Comparison of ENCODE assay signal across 25 cellular contexts in genomic region chr7:143250199-143250598, GRCh38. TPM values are rescaled to one million over a fixed set of nuclear protein-coding genes. Genes with fewer than 3 reads are reported as not detected.
DNase-seq lines count a peak whose midpoint lies in the region; ATAC-seq and TF ChIP-seq lines count a peak whose summit lies in the region.
"Had no signal": no experiment of that assay in that cellular context is flagged by ENCODE, and none has a peak within 500 bp of the region (broad histone marks: within the 10 kb centered on the region; RNA-seq: fewer than 3 reads in every experiment).

No MANE protein-coding gene starts in this region.

- H3K4me1 ChIP-seq in HEK293 (ENCODE audit: control insufficient read depth, insufficient read depth, low read length) (no peaks in the 10 kb centered on the region), tibial artery (no peaks in the 10 kb centered on the region), GM23248 (ENCODE audit: insufficient read depth) (0 out of 2 replicates have a peak, but pooled peaks cover 3% of the 10 kb centered on the region)
- H3K4me1 ChIP-seq: adrenal gland, sigmoid colon had no signal

- H3K4me3 ChIP-seq in HEK293 (ENCODE audit: low read depth, low read length) (no peak overlapping the region), tibial artery (no peak overlapping the region), GM23248 (no peak overlapping the region)
- H3K4me3 ChIP-seq: adrenal gland, colonic mucosa, GM12878, sigmoid colon had no signal

- TF ChIP-seq CTCF in HEK293 (tag by site-specific recombination; IDR thresholded peaks at IDR 0.05) (no peak), natural killer cell (IDR thresholded peaks at IDR 0.05) (no peak), tibial artery (IDR thresholded peaks at IDR 0.05) (no peak)

- H3K9me3 ChIP-seq in HEK293 (ENCODE audit: control insufficient read depth, insufficient read depth, low read depth, low read length): no peaks in the 10 kb centered on the region
- H3K9me3 ChIP-seq in tibial artery: no peaks in the 10 kb centered on the region
- H3K9me3 ChIP-seq in GM23248 (ENCODE audit: low read depth): no peaks in the 10 kb centered on the region
- H3K9me3 ChIP-seq: adrenal gland, colonic mucosa had no signal

- no peak overlapping the region for H3K27ac ChIP-seq in HEK293 (ENCODE audit: extremely low read depth, low read depth, low read length)
- no peak overlapping the region for H3K27ac ChIP-seq in tibial artery
- H3K27ac ChIP-seq in GM23248: no peak overlapping the region
- H3K27ac ChIP-seq: adrenal gland, brain microvascular endothelial cell, colonic mucosa, KMS-11, sigmoid colon had no signal

- peaks cover 3% of the 10 kb centered on the region; the same call in 1 of the 2 replicates for H3F3A ChIP-seq in GM23248 (ENCODE audit: insufficient read depth)

- H3K4me3 Mint-ChIP-seq in activated T-cell treated with anti-CD3 and anti-CD28 coated beads, Interleukin-2, amount 50 U/mL, for 24 hours: no peak overlapping the region
- no peak overlapping the region for H3K4me3 Mint-ChIP-seq in activated T-helper 1 cell treated with anti-CD3 and anti-CD28 coated beads, Interleukin-12 subunit alpha, Interleukin-12 subunit beta, Interleukin-2, Interleukin-4 antibody, amounts not matched to agents 30 ng/mL and 10 ng/mL and 1 ng/mL, durations not matched to agents 14 hours and 24 hours and 36 hours
- peak overlapping the region; percentile 35 for H3K4me3 Mint-ChIP-seq in natural killer cell
- H3K4me3 Mint-ChIP-seq: CD14-positive monocyte, neural crest cell had no signal

- H3K36me3 ChIP-seq in HEK293 (ENCODE audit: control insufficient read depth in 2 of 2, insufficient read depth in 1 of 2, low read length in 2 of 2) (no peaks in the 10 kb centered on the region), tibial artery (no peaks in the 10 kb centered on the region), GM23248 (ENCODE audit: low read depth) (no peaks in the 10 kb centered on the region)
- H3K36me3 ChIP-seq: adrenal gland, brain microvascular endothelial cell, colonic mucosa, sigmoid colon had no signal

- H4K20me1 ChIP-seq in GM23248 (ENCODE audit: insufficient read depth): no peaks in the 10 kb centered on the region

- H3K27me3 ChIP-seq in tibial artery: no peaks in the 10 kb centered on the region
- no peaks in the 10 kb centered on the region for H3K27me3 ChIP-seq in GM23248 (replicated peaks; ENCODE audit: insufficient read depth)
- H3K27me3 ChIP-seq: adrenal gland, brain microvascular endothelial cell, colonic mucosa, sigmoid colon had no signal

- ATAC-seq in natural killer cell: no peak
- ATAC-seq: GM12878 had no signal

- no peak overlapping the region for H3K9ac ChIP-seq in GM23248
- H3K9ac ChIP-seq: KMS-11 had no signal

- CTCF ChIA-PET in HEK293 (lab: Yijun Ruan, JAX): interaction anchor here (1.2 to 2.1 kb wide), 4 partner anchors 9 to 124 kb away, joined by 4 to 12 read pairs (median 9); no protein-coding TSS in a partner anchor

- H3K79me2 ChIP-seq in GM23248 (ENCODE audit: insufficient read depth): no peaks in the 10 kb centered on the region

- H3K4me2 ChIP-seq in GM23248 (ENCODE audit: unreplicated experiment): no peak overlapping the region

- no peaks in the 10 kb centered on the region for H3K9me2 ChIP-seq in GM23248 (ENCODE audit: insufficient read depth)

- peaks cover 10% of the 10 kb centered on the region for H3K36me3 Mint-ChIP-seq in activated T-cell treated with anti-CD3 and anti-CD28 coated beads, Interleukin-2, amount 50 U/mL, for 24 hours (ENCODE audit: low read depth)
- peaks cover 40% of the 10 kb centered on the region for H3K36me3 Mint-ChIP-seq in activated T-helper 1 cell treated with anti-CD3 and anti-CD28 coated beads, Interleukin-12 subunit alpha, Interleukin-12 subunit beta, Interleukin-2, Interleukin-4 antibody, amounts not matched to agents 30 ng/mL and 10 ng/mL and 1 ng/mL, durations not matched to agents 14 hours and 24 hours and 36 hours (ENCODE audit: low read depth)
- peaks cover 6% of the 10 kb centered on the region for H3K36me3 Mint-ChIP-seq in natural killer cell
- H3K36me3 Mint-ChIP-seq: CD14-positive monocyte had no signal

- H2AFZ ChIP-seq in GM23248: no peak overlapping the region

- POLR2A ChIA-PET in HEK293 (lab: Yijun Ruan, JAX): no interaction called here

- no peak for DNase-seq in activated T-cell treated with anti-CD3 and anti-CD28 coated beads, Interleukin-2, amount 50 U/mL, for 24 hours
- DNase-seq in activated T-cell treated with anti-CD3 and anti-CD28 coated beads, Interleukin-2, amount 50 U/mL, for 1 hour: no peak
- no peak for DNase-seq in activated T-helper 1 cell treated with anti-CD3 and anti-CD28 coated beads, Interleukin-12 subunit alpha, Interleukin-12 subunit beta, Interleukin-2, Interleukin-4 antibody, amounts not matched to agents 30 ng/mL and 10 ng/mL and 1 ng/mL, durations not matched to agents 14 hours and 24 hours and 36 hours (ENCODE audit: low spot score)
- DNase-seq in natural killer cell (no peak), DMS79 treated with DMSO at 0.1 percent for 48 hours (lab: John Stamatoyannopoulos, UW) (no peak), tibial artery (no peak), GM23248 (no peak)
- DNase-seq: ACHN; adrenal gland; brain microvascular endothelial cell; colonic mucosa; DMS53; HCEC 1CT; NCI-H1694 treated with DMSO at 0.1 percent for 48 hours; sigmoid colon; stimulated activated CD8-positive, alpha-beta memory T cell treated with anti-CD3 and anti-CD28 coated beads, Interleukin-4, amount 100 ng/mL, for 48 hours had no signal

- no peaks in the 10 kb centered on the region for H3K27me3 Mint-ChIP-seq in activated T-cell treated with anti-CD3 and anti-CD28 coated beads, Interleukin-2, amount 50 U/mL, for 24 hours
- no peaks in the 10 kb centered on the region for H3K27me3 Mint-ChIP-seq in activated T-helper 1 cell treated with anti-CD3 and anti-CD28 coated beads, Interleukin-12 subunit alpha, Interleukin-12 subunit beta, Interleukin-2, Interleukin-4 antibody, amounts not matched to agents 30 ng/mL and 10 ng/mL and 1 ng/mL, durations not matched to agents 14 hours and 24 hours and 36 hours (ENCODE audit: insufficient read depth)
- peaks cover 0 to 7% of the 10 kb centered on the region in 2 donors for H3K27me3 Mint-ChIP-seq in natural killer cell (ENCODE audit: low read depth in 2 of 2)

- in situ Hi-C loops in GM23248 (cut with MboI): no loop called here

- H3K9me3 Mint-ChIP-seq in activated T-cell treated with anti-CD3 and anti-CD28 coated beads, Interleukin-2, amount 50 U/mL, for 24 hours: peaks cover 7% of the 10 kb centered on the region
- H3K9me3 Mint-ChIP-seq in activated T-helper 1 cell treated with anti-CD3 and anti-CD28 coated beads, Interleukin-12 subunit alpha, Interleukin-12 subunit beta, Interleukin-2, Interleukin-4 antibody, amounts not matched to agents 30 ng/mL and 10 ng/mL and 1 ng/mL, durations not matched to agents 14 hours and 24 hours and 36 hours: peaks cover 44% of the 10 kb centered on the region
- peaks cover 0 to 5% of the 10 kb centered on the region in 2 donors for H3K9me3 Mint-ChIP-seq in natural killer cell

- intact Hi-C loops in activated T-helper 1 cell treated with anti-CD3 and anti-CD28 coated beads, Interleukin-12 subunit alpha, Interleukin-12 subunit beta, Interleukin-2, Interleukin-4 antibody, amounts not matched to agents 30 ng/mL and 10 ng/mL and 1 ng/mL, durations not matched to agents 14 hours and 24 hours and 36 hours (cut with micrococcal nuclease): no loop called here
- intact Hi-C loops in natural killer cell (cut with micrococcal nuclease): no loop called here
- intact Hi-C loops in tibial artery (cut with DNase I; ENCODE audit: low total_unique reads): no loop called here

- peaks cover 82% of the 10 kb centered on the region for H3K4me1 Mint-ChIP-seq in activated T-cell treated with anti-CD3 and anti-CD28 coated beads, Interleukin-2, amount 50 U/mL, for 24 hours (ENCODE audit: low read depth)
- H3K4me1 Mint-ChIP-seq in activated T-helper 1 cell treated with anti-CD3 and anti-CD28 coated beads, Interleukin-12 subunit alpha, Interleukin-12 subunit beta, Interleukin-2, Interleukin-4 antibody, amounts not matched to agents 30 ng/mL and 10 ng/mL and 1 ng/mL, durations not matched to agents 14 hours and 24 hours and 36 hours (ENCODE audit: low read depth): peaks cover 88% of the 10 kb centered on the region
- H3K4me1 Mint-ChIP-seq in natural killer cell: peaks cover 27 to 36% of the 10 kb centered on the region in 2 donors

- H3K27ac Mint-ChIP-seq in activated T-cell treated with anti-CD3 and anti-CD28 coated beads, Interleukin-2, amount 50 U/mL, for 24 hours: peak overlapping the region; percentile 34
- H3K27ac Mint-ChIP-seq in activated T-helper 1 cell treated with anti-CD3 and anti-CD28 coated beads, Interleukin-12 subunit alpha, Interleukin-12 subunit beta, Interleukin-2, Interleukin-4 antibody, amounts not matched to agents 30 ng/mL and 10 ng/mL and 1 ng/mL, durations not matched to agents 14 hours and 24 hours and 36 hours: peak overlapping the region; percentile 35
- no peak overlapping the region for H3K27ac Mint-ChIP-seq in natural killer cell

RNA-seq across cellular contexts. Expression of gene GSTK1, which starts 13.0 kb away (rescaled TPM):
- total RNA-seq in activated T-helper 1 cell treated with anti-CD3 and anti-CD28 coated beads, Interleukin-12 subunit alpha, Interleukin-12 subunit beta, Interleukin-2, Interleukin-4 antibody, amounts not matched to agents 30 ng/mL and 10 ng/mL and 1 ng/mL, durations not matched to agents 14 hours and 24 hours and 36 hours: 134 and 135 TPM in 2 replicates
- total RNA-seq in natural killer cell: 100 to 1,000 TPM; 159 to 215 (median 181) TPM
- total RNA-seq in GM23248 (2014; rRNA removed; shearing (Covaris generic)): 119 and 132 TPM in 2 replicates
- polyA plus RNA-seq in GM23248 (2016; fragmentation: Nextera tagmentation; extraction: Ambion mirVana): 149 and 153 TPM in 2 replicates

RNA-seq across cellular contexts. Expression of gene TAS2R40, which starts 28.4 kb away (rescaled TPM):
- not detected in 2 replicates for total RNA-seq in activated T-helper 1 cell treated with anti-CD3 and anti-CD28 coated beads, Interleukin-12 subunit alpha, Interleukin-12 subunit beta, Interleukin-2, Interleukin-4 antibody, amounts not matched to agents 30 ng/mL and 10 ng/mL and 1 ng/mL, durations not matched to agents 14 hours and 24 hours and 36 hours
- not detected for total RNA-seq in natural killer cell
- not detected in 2 replicates for total RNA-seq in GM23248 (2014; rRNA removed; shearing (Covaris generic))
- polyA plus RNA-seq in GM23248 (2016; fragmentation: Nextera tagmentation; extraction: Ambion mirVana): not detected in 2 replicates
- total RNA-seq: adrenal gland, colonic mucosa, GM12878, lower leg skin, neural crest cell, posterior vena cava, sigmoid colon, subcutaneous adipose tissue had no signal
- polyA plus RNA-seq: adrenal gland, GM12878, keratinocyte, sigmoid colon had no signal

RNA-seq across cellular contexts. Expression of gene TMEM139, which starts 34.6 kb away (rescaled TPM):
- 0.73 TPM in 1 of 2 replicates, not detected in the other for total RNA-seq in activated T-helper 1 cell treated with anti-CD3 and anti-CD28 coated beads, Interleukin-12 subunit alpha, Interleukin-12 subunit beta, Interleukin-2, Interleukin-4 antibody, amounts not matched to agents 30 ng/mL and 10 ng/mL and 1 ng/mL, durations not matched to agents 14 hours and 24 hours and 36 hours
- not detected for total RNA-seq in natural killer cell
- total RNA-seq in GM23248 (2014; rRNA removed; shearing (Covaris generic)): not detected in 2 replicates
- not detected in 2 replicates for polyA plus RNA-seq in GM23248 (2016; fragmentation: Nextera tagmentation; extraction: Ambion mirVana)
- polyA plus RNA-seq: CD14-positive monocyte, GM12878 had no signal

RNA-seq across cellular contexts. Expression of gene CASP2, which starts 38.0 kb away (rescaled TPM):
- 107 and 110 TPM in 2 replicates for total RNA-seq in activated T-helper 1 cell treated with anti-CD3 and anti-CD28 coated beads, Interleukin-12 subunit alpha, Interleukin-12 subunit beta, Interleukin-2, Interleukin-4 antibody, amounts not matched to agents 30 ng/mL and 10 ng/mL and 1 ng/mL, durations not matched to agents 14 hours and 24 hours and 36 hours
- total RNA-seq in natural killer cell: 10 to 100 TPM; 36.7 to 60.5 (median 54.7) TPM
- total RNA-seq in GM23248 (2014; rRNA removed; shearing (Covaris generic)): 9.2 and 12.9 TPM in 2 replicates
- polyA plus RNA-seq in GM23248 (2016; fragmentation: Nextera tagmentation; extraction: Ambion mirVana): 12.4 and 13.1 TPM in 2 replicates

Comparison
In these comparisons a context has a peak if more than half of its experiments do, and no peak if none do; other contexts are left out.
1. H3K27ac Mint-ChIP-seq: peak in activated T-cell treated with anti-CD3 and anti-CD28 coated beads, Interleukin-2, amount 50 U/mL, for 24 hours (single experiment) and activated T-helper 1 cell treated with anti-CD3 and anti-CD28 coated beads, Interleukin-12 subunit alpha, Interleukin-12 subunit beta, Interleukin-2, Interleukin-4 antibody, amounts not matched to agents 30 ng/mL and 10 ng/mL and 1 ng/mL, durations not matched to agents 14 hours and 24 hours and 36 hours (single experiment); none in natural killer cell (0 of 2).